Comparison of ENCODE assay signal across 8 cellular contexts in the genomic region with DNA sequence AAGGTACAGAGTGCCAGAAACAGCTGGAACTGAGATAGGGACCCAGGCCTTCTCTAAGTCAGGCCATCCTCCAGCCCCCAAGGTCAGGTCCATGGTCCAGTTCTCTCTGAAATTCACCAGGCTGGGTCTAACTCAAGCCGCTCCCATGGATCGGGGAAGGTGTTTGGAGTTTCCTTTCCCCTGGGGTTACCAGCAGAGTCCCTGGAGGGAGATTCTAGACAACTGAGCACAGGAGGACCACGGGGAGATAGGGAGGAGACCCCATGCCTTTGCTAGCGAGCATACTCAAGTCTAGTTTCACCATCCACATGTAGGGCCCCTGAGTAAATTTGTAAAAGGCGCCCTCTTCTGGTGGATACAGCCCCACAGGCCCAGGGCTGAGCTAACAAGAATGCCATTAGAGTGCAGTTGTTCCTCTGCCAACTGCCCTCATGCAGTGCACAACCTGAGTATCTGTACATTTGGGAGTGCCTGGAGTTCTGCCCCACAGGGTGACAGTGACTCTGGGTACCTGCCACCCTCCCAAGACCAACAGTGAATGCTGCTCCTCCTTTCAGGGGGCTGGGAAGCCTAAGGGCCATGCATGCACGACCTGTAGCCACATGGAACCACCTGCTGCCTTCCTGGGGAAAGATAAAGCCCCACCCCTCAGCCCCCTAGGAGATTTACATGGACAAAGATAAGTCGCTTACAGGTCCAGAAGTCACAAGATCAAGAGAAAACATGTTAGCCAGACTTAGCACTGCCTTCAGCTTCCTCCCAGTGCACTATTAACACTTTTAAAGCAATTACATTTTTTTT.
DNase-seq lines count a peak whose midpoint lies in the region; ATAC-seq and TF ChIP-seq lines count a peak whose summit lies in the region.

No MANE protein-coding gene starts in this region.

- H3K4me3 Mint-ChIP-seq in activated naive CD8-positive, alpha-beta T cell = no peak overlapping the region

- peak overlapping the region in 1 of 10 donors; percentile 37 for H3K27ac ChIP-seq in heart right ventricle

- H3K9me3 ChIP-seq in heart right ventricle = no peaks in the 10 kb centered on the region

- peak; percentile 67 to 90 (median 86) for TF ChIP-seq CTCF in heart right ventricle (IDR thresholded peaks at IDR 0.05)

- peak; percentile 30 to 78 for DNase-seq in NCI-H526 (lab: John Stamatoyannopoulos, UW)
- no peak for DNase-seq in NCI-H526 treated with DMSO at 0.1 percent for 48 hours (lab: John Stamatoyannopoulos, UW)
- peak; percentile 50 for DNase-seq in HK-2 (ENCODE audit: unreplicated experiment)
- peak; percentile 72 for DNase-seq in SHP77 treated with DMSO at 0.1 percent for 48 hours (lab: John Stamatoyannopoulos, UW)
- DNase-seq in heart right ventricle = peak in 1 of 2 donors; percentile 83
- DNase-seq in renal cortical epithelial cell (ENCODE audit: low read depth) = peak; percentile 57

- no peaks in the 10 kb centered on the region for H3K36me3 Mint-ChIP-seq in activated naive CD8-positive, alpha-beta T cell

- peak overlapping the region; percentile 28 for H3K27ac Mint-ChIP-seq in activated naive CD8-positive, alpha-beta T cell

- no peaks in the 10 kb centered on the region for H3K27me3 Mint-ChIP-seq in activated naive CD8-positive, alpha-beta T cell

- H3K36me3 ChIP-seq in heart right ventricle = peaks cover 0 to 29% (median 0%) of the 10 kb centered on the region in 9 donors

- H3K27me3 ChIP-seq in heart right ventricle = no peaks in the 10 kb centered on the region

- H3K4me1 Mint-ChIP-seq in activated naive CD8-positive, alpha-beta T cell (ENCODE audit: low read depth) = peaks cover 45% of the 10 kb centered on the region

- H3K4me1 ChIP-seq in heart right ventricle = peaks cover 4 to 66% (median 37%) of the 10 kb centered on the region in 9 donors

- intact Hi-C loops in heart right ventricle (cut with DNase I) = loop anchor here (2.0 to 10.0 kb wide), 10 partner anchors 49 to 119 kb away; no protein-coding TSS in a partner anchor

- WGBS in heart right ventricle, 2 donors = 42 to 45% methylated on average over 7 of the region's 7 CpGs

- no peak overlapping the region for H3K4me3 ChIP-seq in heart right ventricle

- no peaks in the 10 kb centered on the region for H3K9me3 Mint-ChIP-seq in activated naive CD8-positive, alpha-beta T cell (ENCODE audit: low read depth)

- ATAC-seq in heart right ventricle (peak; percentile 75 to 91 (median 87)), HG02852 (IDR thresholded peaks at IDR 0.05; ENCODE audit: unreplicated experiment) (no peak)
